In genomic region chr5:175712681-175713085, GRCh38 we compare ENCODE assay signal across 28 cellular contexts. TPM values are rescaled to one million over a fixed set of nuclear protein-coding genes. Genes with fewer than 3 reads are reported as not detected.
DNase-seq lines count a peak whose midpoint lies in the region; ATAC-seq and TF ChIP-seq lines count a peak whose summit lies in the region.
"Had no signal": no experiment of that assay in that cellular context is flagged by ENCODE, and none has a peak within 500 bp of the region (broad histone marks: within the 10 kb centered on the region; RNA-seq: fewer than 3 reads in every experiment).

No MANE protein-coding gene starts in this region.

- no peak overlapping the region for H4K5ac ChIP-seq in H9 (ENCODE audit: insufficient read length, low read depth, low read length)

- no peak overlapping the region for H3K56ac ChIP-seq in H9 (ENCODE audit: insufficient read length, low read depth, low read length)

- H2AK5ac ChIP-seq in H9 (ENCODE audit: insufficient read length, low read length) (no peak overlapping the region), neuronal stem cell (ENCODE audit: low read depth, low read length) (no peak overlapping the region)

- H3K27ac Mint-ChIP-seq in H9 (peak overlapping the region in 1 of 3 experiments; percentile 22; a peak in 1 of 7 replicates), WTC11 (no peak overlapping the region)
- H3K27ac Mint-ChIP-seq: activated CD8-positive, alpha-beta T cell treated with anti-CD3 and anti-CD28 coated beads, Interleukin-2, amount 10 ng/mL, durations not matched to agents 7 days and 5 days; T-helper 2 cell treated with Interferon-gamma antibody and Interleukin-4, amounts not matched to agents 5 μg/mL and 100 μg/mL, for 36 hours had no signal

- H3K9me3 ChIP-seq in H9 (ENCODE audit: control insufficient read depth, low read depth, low read length) (peaks cover 6% of the 10 kb centered on the region), neuronal stem cell (replicated peaks in 1 of 2; ENCODE audit: control insufficient read depth in 2 of 2, insufficient read depth in 1 of 2, low read depth in 1 of 2, low read length in 2 of 2) (peaks cover 4% of the 10 kb centered on the region in 2 donors)

- no CpG with 5 or more reads among the region's 11 CpGs for WGBS in H9 (ENCODE audit: extremely low coverage, insufficient read length, low lambda C conversion rate)
- no CpG with 5 or more reads among the region's 11 CpGs for WGBS in neuronal stem cell (ENCODE audit: extremely low coverage in 2 of 2, insufficient read length in 2 of 2, insufficient replicate concordance in 1 of 2), 2 donors

- H3K23ac ChIP-seq in H9 (ENCODE audit: insufficient read length, low read depth, low read length) (no peak overlapping the region), neuronal stem cell (ENCODE audit: low read depth, low read length, poor library complexity) (no peak overlapping the region)

- H2BK120ac ChIP-seq in H9 (ENCODE audit: low read depth, low read length, poor library complexity, severe bottlenecking), result no peak overlapping the region
- no peak overlapping the region for H2BK120ac ChIP-seq in neuronal stem cell (ENCODE audit: low read depth, low read length)

- H3K79me1 ChIP-seq in H9 (ENCODE audit: insufficient read depth, low read depth, low read length, poor library complexity, severe bottlenecking) (no peaks in the 10 kb centered on the region), neuronal stem cell (ENCODE audit: low read depth, low read length) (peaks cover 2% of the 10 kb centered on the region)

- peaks cover 27 to 53% (median 38%) of the 10 kb centered on the region in 3 experiments for H3K36me3 Mint-ChIP-seq in H9 (ENCODE audit: insufficient read depth in 1 of 3, low read depth in 3 of 3)
- peaks cover 66% of the 10 kb centered on the region for H3K36me3 Mint-ChIP-seq in WTC11

- H3K14ac ChIP-seq in H9 (ENCODE audit: insufficient read depth, low read length) (no peak overlapping the region), neuronal stem cell (ENCODE audit: low read length) (no peak overlapping the region)

- TF ChIP-seq CTCF in H9 (conservative IDR thresholded peaks at IDR 0.05) (no peak), WTC11 (IDR thresholded peaks at IDR 0.05) (no peak)

- H3K4me1 ChIP-seq in H9 (ENCODE audit: insufficient read depth, low read length), result no peaks in the 10 kb centered on the region
- H3K4me1 ChIP-seq in neuronal stem cell (ENCODE audit: control insufficient read depth in 2 of 2, insufficient read depth in 1 of 2, low read depth in 1 of 2, low read length in 2 of 2), result no peaks in the 10 kb centered on the region
- H3K4me1 ChIP-seq: upper lobe of left lung had no signal

- H4K91ac ChIP-seq in H9 (ENCODE audit: insufficient read length, low read depth, low read length) (no peak overlapping the region), neuronal stem cell (ENCODE audit: low read depth, low read length, poor library complexity) (no peak overlapping the region)

- H2BK5ac ChIP-seq in H9 (ENCODE audit: insufficient read length, low read length) (no peak overlapping the region), neuronal stem cell (ENCODE audit: low read length) (no peak overlapping the region)

- no peaks in the 10 kb centered on the region for H3K27me3 ChIP-seq in H9 (ENCODE audit: insufficient read depth, low read length)
- H3K27me3 ChIP-seq in neuronal stem cell (ENCODE audit: control insufficient read depth in 3 of 3, insufficient read depth in 3 of 3, low read depth in 1 of 3, low read length in 3 of 3), result peaks cover 0 to 3% (median 0%) of the 10 kb centered on the region in 3 experiments
- H3K27me3 ChIP-seq: upper lobe of left lung had no signal

- H2BK20ac ChIP-seq in H9 (ENCODE audit: low read depth, low read length, poor library complexity, severe bottlenecking), result no peak overlapping the region

- H2BK12ac ChIP-seq in H9 (ENCODE audit: insufficient read length, low read depth, low read length) (no peak overlapping the region), neuronal stem cell (ENCODE audit: low read length) (no peak overlapping the region)

- DNase-seq in NCI-H82 (lab: John Stamatoyannopoulos, UW) (peak; percentile 10), NCI-H82 treated with DMSO at 0.1 percent for 48 hours (lab: John Stamatoyannopoulos, UW; ENCODE audit: unreplicated experiment) (no peak), H9 (no peak), WTC11 (ENCODE audit: low spot score) (peak; percentile 2), neuronal stem cell (ENCODE audit: low spot score) (no peak), CD1c-positive myeloid dendritic cell (ENCODE audit: extremely low spot score) (no peak), GOT3 (lab: John Stamatoyannopoulos, UW) (no peak)
- DNase-seq: 8988T; activated CD8-positive, alpha-beta T cell treated with anti-CD3 and anti-CD28 coated beads, Interleukin-2, amount 10 ng/mL, durations not matched to agents 7 days and 5 days; activated naive CD4-positive, alpha-beta T cell treated with Interleukin-2 at 50 U/mL for 16 hours; activated T-cell treated with anti-CD3 and anti-CD28 coated beads, Interleukin-2, amount 50 U/mL, for 1 hour; AML-193; central memory CD4-positive, alpha-beta T cell; KG1; left colon; MV-4-11; NCI-H187 treated with DMSO at 0.1 percent for 48 hours; NCI-H345; NK-92 treated with Interleukin-12 subunit alpha and Interleukin-12 subunit beta, amount 100 ng/mL, for 24 hours; upper lobe of left lung had no signal

- ATAC-seq in WTC11 (no peak), GM21786 (IDR thresholded peaks at IDR 0.05; ENCODE audit: unreplicated experiment) (no peak)
- ATAC-seq: activated CD8-positive, alpha-beta T cell treated with anti-CD3 and anti-CD28 coated beads, Interleukin-2, amount 10 ng/mL, durations not matched to agents 7 days and 5 days; HCT116; left colon; naive thymus-derived CD8-positive, alpha-beta T cell; right cardiac atrium had no signal

- POLR2A ChIA-PET in WTC11 (lab: Charles Lee), result interaction anchor here (0.6 kb wide), 1 partner anchor 278 kb away, joined by 4 read pairs; no protein-coding TSS in a partner anchor

- H3K36me3 ChIP-seq in neuronal stem cell (replicated peaks in 1 of 2; ENCODE audit: control insufficient read depth in 2 of 2, insufficient read depth in 2 of 2, low read length in 2 of 2), result no peaks in the 10 kb centered on the region

- H3K27ac ChIP-seq in H9 (ENCODE audit: insufficient read length, low read depth, low read length) (no peak overlapping the region), neuronal stem cell (replicated peaks; ENCODE audit: low read length) (no peak overlapping the region)
- H3K27ac ChIP-seq: epithelial cell of prostate, upper lobe of left lung had no signal

- H3K18ac ChIP-seq in H9 (ENCODE audit: insufficient read length, low read depth, low read length) (peak overlapping the region; percentile 12), neuronal stem cell (ENCODE audit: low read length) (no peak overlapping the region)

- H3K27me3 Mint-ChIP-seq in H9 (ENCODE audit: low read depth), result peaks cover 16% of the 10 kb centered on the region
- peaks cover 11% of the 10 kb centered on the region; the same call in 1 of the 2 replicates for H3K27me3 Mint-ChIP-seq in WTC11 (ENCODE audit: low read depth)

- H3K79me2 ChIP-seq in H9 (ENCODE audit: insufficient read depth, low read length), result no peaks in the 10 kb centered on the region

- CTCF ChIA-PET in WTC11 (lab: Charles Lee), result interaction anchor here (0.7 to 3.9 kb wide), 5 partner anchors 12 to 179 kb away, joined by 4 to 26 read pairs (median 4); no protein-coding TSS in a partner anchor

- H4K8ac ChIP-seq in H9 (replicated peaks; ENCODE audit: insufficient read length, low read depth, low read length) (no peak overlapping the region), neuronal stem cell (ENCODE audit: low read depth, low read length) (no peak overlapping the region)

- H3T11ph ChIP-seq in H9 (ENCODE audit: low read length), result no peak overlapping the region

- H3K9me3 Mint-ChIP-seq in H9, result peaks cover 33 to 36% of the 10 kb centered on the region in 2 experiments
- H3K9me3 Mint-ChIP-seq in WTC11, result peaks cover 60% of the 10 kb centered on the region

- no peaks in the 10 kb centered on the region for H3K23me2 ChIP-seq in H9 (ENCODE audit: insufficient read length, low read depth, low read length, poor library complexity, severe bottlenecking)

- H2BK15ac ChIP-seq in H9 (ENCODE audit: low read depth, low read length), result no peak overlapping the region
- no peak overlapping the region for H2BK15ac ChIP-seq in neuronal stem cell (ENCODE audit: low read length)

- H2AFZ ChIP-seq in H9 (ENCODE audit: low read length) (no peak overlapping the region), neuronal stem cell (ENCODE audit: low read length) (no peak overlapping the region)

- H3K9ac ChIP-seq in H9 (ENCODE audit: extremely low read depth, insufficient read length, low read length), result no peak overlapping the region
- peak overlapping the region; percentile 67 for H3K9ac ChIP-seq in neuronal stem cell (ENCODE audit: low read depth, low read length, poor library complexity)

- no peak overlapping the region for H3K4ac ChIP-seq in H9 (ENCODE audit: low read depth, low read length)
- H3K4ac ChIP-seq in neuronal stem cell (ENCODE audit: low read length), result no peak overlapping the region

- H3K4me3 ChIP-seq in neuronal stem cell (ENCODE audit: low read length in 2 of 2), result no peak overlapping the region
- H3K4me3 ChIP-seq: upper lobe of left lung had no signal

- H4K20me1 ChIP-seq in H9 (ENCODE audit: control insufficient read depth, insufficient read depth, insufficient read length), result no peaks in the 10 kb centered on the region

- no peak overlapping the region for H3K4me2 ChIP-seq in H9 (ENCODE audit: insufficient read depth, insufficient read length, low read length)
- no peak overlapping the region for H3K4me2 ChIP-seq in neuronal stem cell (ENCODE audit: insufficient read depth, low read length, poor library complexity, severe bottlenecking)

- H3K4me1 Mint-ChIP-seq in H9 (peaks cover 7 to 9% of the 10 kb centered on the region in 2 experiments), WTC11 (peaks cover 9% of the 10 kb centered on the region)

- H3K4me3 Mint-ChIP-seq in H9, result no peak overlapping the region
- H3K4me3 Mint-ChIP-seq in WTC11, result no peak overlapping the region
- H3K4me3 Mint-ChIP-seq: activated CD8-positive, alpha-beta T cell treated with anti-CD3 and anti-CD28 coated beads, Interleukin-2, amount 10 ng/mL, durations not matched to agents 7 days and 5 days; naive thymus-derived CD8-positive, alpha-beta T cell; T-helper 2 cell treated with Interferon-gamma antibody and Interleukin-4, amounts not matched to agents 5 μg/mL and 100 μg/mL, for 36 hours had no signal

TF ChIP-seq in WTC11, 78 proteins besides CTCF, POLR2A, EP300 and RAD21 (continues in another document):
- TF ChIP-seq TCF7 (CRISPR knock-in tag; IDR thresholded peaks at IDR 0.05; ENCODE audit: low read depth) (no peak), CBFB (CRISPR knock-in tag; IDR thresholded peaks at IDR 0.05; ENCODE audit: low read depth) (no peak)

RNA-seq across cellular contexts. Expression of gene HRH2, which starts 54.8 kb away (rescaled TPM):
- total RNA-seq in H9 (2021), result 3.3 and 3.6 TPM in 2 replicates
- 9.3 to 12.7 TPM (median 12.2 TPM) in 3 replicates for total RNA-seq in WTC11 (2021)
- polyA plus RNA-seq in neuronal stem cell (2013, experiment 1 of 2), result 0.59 TPM
- 0.62 TPM for polyA plus RNA-seq in neuronal stem cell (2013, experiment 2 of 2)
- total RNA-seq: dermis microvascular lymphatic vessel endothelial cell, osteocyte had no signal

Comparison
In these comparisons a context has a peak if more than half of its experiments do, and no peak if none do; other contexts are left out.
1. DNase-seq: peak in NCI-H82 (single experiment) and WTC11 (single experiment); none in NCI-H82 treated with DMSO at 0.1 percent for 48 hours (single experiment), H9 (single experiment), neuronal stem cell (single experiment), CD1c-positive myeloid dendritic cell (single experiment) and GOT3 (single experiment).